Comparison of ENCODE assay signal across 26 cellular contexts in the genomic region with DNA sequence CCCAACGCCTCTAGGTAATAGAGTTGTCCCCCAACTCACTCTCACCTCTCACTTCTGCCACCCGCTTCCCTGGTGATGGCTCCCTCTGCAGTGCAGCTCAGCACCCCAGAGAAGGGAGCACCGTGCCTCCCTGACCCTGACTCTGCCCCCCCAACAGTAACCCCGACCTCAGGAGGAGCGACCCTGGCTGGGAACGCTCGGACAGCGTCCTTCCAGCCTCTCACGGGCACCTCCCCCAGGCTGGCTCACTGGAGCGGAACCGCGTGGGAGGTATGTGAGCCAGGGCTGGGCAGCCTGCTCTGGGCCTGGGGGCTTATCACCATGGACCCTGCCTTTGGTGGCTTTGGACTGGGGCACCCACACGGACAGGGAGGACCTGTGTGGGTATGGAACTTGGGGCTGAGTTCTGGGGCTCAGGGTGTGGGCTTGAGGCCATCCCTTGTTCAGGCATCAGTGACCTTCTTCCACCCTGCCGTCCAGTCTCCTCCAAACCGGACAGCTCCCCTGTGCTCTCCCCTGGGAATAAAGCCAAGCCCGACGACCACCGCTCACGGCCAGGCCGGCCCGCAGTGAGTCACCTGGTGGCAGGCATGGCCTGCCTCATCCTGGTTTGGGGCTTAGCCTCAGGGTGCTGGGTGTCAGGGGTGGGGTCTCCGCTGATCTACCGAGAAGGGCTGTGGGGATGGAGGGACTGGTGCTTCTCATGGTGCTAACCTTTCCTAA. TPM values are rescaled to one million over a fixed set of nuclear protein-coding genes. Genes with fewer than 3 reads are reported as not detected.
"Had no signal": no experiment of that assay in that cellular context is flagged by ENCODE, and none has a peak within 500 bp of the region (broad histone marks: within the 10 kb centered on the region; RNA-seq: fewer than 3 reads in every experiment).

No MANE protein-coding gene starts in this region.

- H3K4me1 ChIP-seq: psoas muscle, tibial nerve, uterus had no signal

- H3K9me3 ChIP-seq: esophagus muscularis mucosa, psoas muscle, right lobe of liver, tibial nerve, uterus had no signal

- H3K4me2 ChIP-seq: smooth muscle cell had no signal

- H3K36me3 ChIP-seq: uterus had no signal

- H3K4me3 Mint-ChIP-seq: activated naive CD8-positive, alpha-beta T cell treated with anti-CD3 and anti-CD28 coated beads for 36 hours; activated T-helper 1 cell treated with anti-CD3 and anti-CD28 coated beads, Interleukin-12 subunit alpha, Interleukin-12 subunit beta, Interleukin-2, Interleukin-4 antibody, amounts not matched to agents 30 ng/mL and 10 ng/mL and 1 ng/mL, durations not matched to agents 14 hours and 24 hours and 36 hours; brain; natural killer cell treated with Interleukin-12 subunit alpha and Interleukin-12 subunit beta and Interleukin-15 and Interleukin-18, amount 100 ng/mL, for 72 hours had no signal

- H3K27ac ChIP-seq: coronary artery, esophagus muscularis mucosa, psoas muscle, right lobe of liver, tibial nerve, uterus had no signal

- H3K9me3 Mint-ChIP-seq: activated naive CD8-positive, alpha-beta T cell treated with anti-CD3 and anti-CD28 coated beads for 36 hours; activated T-helper 1 cell treated with anti-CD3 and anti-CD28 coated beads, Interleukin-12 subunit alpha, Interleukin-12 subunit beta, Interleukin-2, Interleukin-4 antibody, amounts not matched to agents 30 ng/mL and 10 ng/mL and 1 ng/mL, durations not matched to agents 14 hours and 24 hours and 36 hours; brain; natural killer cell treated with Interleukin-12 subunit alpha and Interleukin-12 subunit beta and Interleukin-15 and Interleukin-18, amount 100 ng/mL, for 72 hours had no signal

- DNase-seq: activated CD4-positive, CD25-positive, alpha-beta regulatory T cell treated with anti-CD3 and anti-CD28 coated beads, Interleukin-2, amount 50 U/mL, for 72 hours; activated naive CD8-positive, alpha-beta T cell treated with anti-CD3 and anti-CD28 coated beads for 36 hours; amygdala; central memory CD4-positive, alpha-beta T cell; hippocampal formation; mesendoderm; stimulated activated CD4-positive, alpha-beta T cell treated with anti-CD3 and anti-CD28 coated beads, Interleukin-4, amount 100 ng/mL, for 4 hours; stimulated activated CD8-positive, alpha-beta memory T cell treated with anti-CD3 and anti-CD28 coated beads, Interleukin-4, amount 100 ng/mL, for 48 hours; stimulated activated naive CD4-positive, alpha-beta T cell treated with Interleukin-2 at 50 U/mL for 16 hours; substantia nigra; T-helper 9 cell; uterus had no signal

- H3K36me3 Mint-ChIP-seq: natural killer cell treated with Interleukin-12 subunit alpha and Interleukin-12 subunit beta and Interleukin-15 and Interleukin-18, amount 100 ng/mL, for 72 hours had no signal

- H3K27me3 ChIP-seq: esophagus muscularis mucosa, right lobe of liver, tibial nerve, uterus had no signal

- H3K4me1 Mint-ChIP-seq: activated naive CD8-positive, alpha-beta T cell treated with anti-CD3 and anti-CD28 coated beads for 36 hours; brain had no signal

- H3K27ac Mint-ChIP-seq: activated naive CD8-positive, alpha-beta T cell treated with anti-CD3 and anti-CD28 coated beads for 36 hours; activated T-helper 1 cell treated with anti-CD3 and anti-CD28 coated beads, Interleukin-12 subunit alpha, Interleukin-12 subunit beta, Interleukin-2, Interleukin-4 antibody, amounts not matched to agents 30 ng/mL and 10 ng/mL and 1 ng/mL, durations not matched to agents 14 hours and 24 hours and 36 hours; natural killer cell treated with Interleukin-12 subunit alpha and Interleukin-12 subunit beta and Interleukin-15 and Interleukin-18, amount 100 ng/mL, for 72 hours had no signal

- ATAC-seq: natural killer cell treated with Interleukin-12 subunit alpha and Interleukin-12 subunit beta and Interleukin-15 and Interleukin-18, amount 100 ng/mL, for 72 hours; psoas muscle; right lobe of liver had no signal

- H3K4me3 ChIP-seq: coronary artery, esophagus muscularis mucosa, psoas muscle, right lobe of liver, smooth muscle cell, tibial nerve, uterus had no signal

- H3K27me3 Mint-ChIP-seq: activated naive CD8-positive, alpha-beta T cell treated with anti-CD3 and anti-CD28 coated beads for 36 hours; brain; natural killer cell treated with Interleukin-12 subunit alpha and Interleukin-12 subunit beta and Interleukin-15 and Interleukin-18, amount 100 ng/mL, for 72 hours had no signal

RNA-seq across cellular contexts. Expression of a gene that starts 39.4 kb away (rescaled TPM):
- total RNA-seq: activated CD8-positive, alpha-beta memory T cell treated with anti-CD3 and anti-CD28 coated beads for 36 hours; activated naive CD8-positive, alpha-beta T cell treated with anti-CD3 and anti-CD28 coated beads for 36 hours; activated T-helper 1 cell treated with anti-CD3 and anti-CD28 coated beads, Interleukin-12 subunit alpha, Interleukin-12 subunit beta, Interleukin-2, Interleukin-4 antibody, amounts not matched to agents 30 ng/mL and 10 ng/mL and 1 ng/mL, durations not matched to agents 14 hours and 24 hours and 36 hours; glomerular endothelial cell; kidney epithelial cell; lower leg skin; omental fat pad; smooth muscle cell; tibial nerve; uterus had no signal
